8 cellular contexts compared by ENCODE assay signal in the genomic region with DNA sequence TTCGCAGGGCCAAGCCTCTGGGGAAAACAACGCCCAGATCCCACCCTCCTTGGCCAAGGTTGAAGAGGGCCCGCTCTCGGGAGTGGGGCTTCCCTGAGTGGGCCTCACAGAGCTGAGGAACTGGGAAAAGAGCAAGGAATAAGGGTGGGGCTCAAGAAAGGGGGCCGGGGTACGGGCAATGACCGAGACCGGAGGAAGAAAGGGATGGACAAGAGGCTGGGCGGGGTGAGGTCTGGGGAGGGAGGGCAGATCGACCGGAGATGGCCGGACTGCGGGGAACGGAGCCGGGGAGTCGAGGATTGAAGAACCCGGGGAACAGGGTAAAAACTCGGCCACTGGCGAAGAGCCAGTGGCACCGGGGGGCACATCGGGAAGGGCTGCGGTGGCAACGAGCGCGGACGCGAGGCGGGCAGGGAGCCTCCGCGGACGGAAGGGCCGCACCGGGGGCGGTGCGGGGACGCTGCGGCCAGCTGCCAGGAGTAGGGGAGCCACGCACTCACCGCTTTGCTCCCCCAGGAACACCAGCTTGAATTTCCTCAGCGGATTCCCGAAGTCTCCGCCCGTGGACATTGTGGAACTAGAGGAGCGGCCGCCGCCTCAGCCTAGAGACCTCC. TPM values are rescaled to one million over a fixed set of nuclear protein-coding genes. Genes with fewer than 3 reads are reported as not detected.
DNase-seq lines count a peak whose midpoint lies in the region; TF ChIP-seq lines count a peak whose summit lies in the region.

No MANE protein-coding gene starts in this region.

- H3K27me3 ChIP-seq in ascending aorta = no peaks in the 10 kb centered on the region

- intact Hi-C loops in ascending aorta (cut with DNase I) = loop anchor here (2.0 to 5.0 kb wide), 4 partner anchors 163 to 732 kb away; a partner anchor contains a TSS

- H3K36me3 ChIP-seq in ascending aorta = no peaks in the 10 kb centered on the region

- peak overlapping the region; percentile 88 to 98 for H3K4me3 ChIP-seq in ascending aorta
- H3K4me3 ChIP-seq in retinal pigment epithelial cell (ENCODE audit: low read length) = peak overlapping the region; percentile 98

- DNase-seq in GM03348 (ENCODE audit: low spot score) (peak; percentile 73), HCEC 1CT (peak; percentile 36), NCI-H2171 treated with DMSO at 0.1 percent for 48 hours (lab: John Stamatoyannopoulos, UW) (peak; percentile 22), ascending aorta (ENCODE audit: low spot score in 2 of 2) (peak in 1 of 2 donors; percentile 77), hypothalamus (lab: John Stamatoyannopoulos, UW) (peak in 40 of 51 donors; percentile 18 to 68 (median 38)), retinal pigment epithelial cell (ENCODE audit: low read depth) (no peak), SIG-M5 (lab: John Stamatoyannopoulos, UW) (no peak)
- no peak for DNase-seq in stimulated activated naive CD4-positive, alpha-beta T cell treated with Interleukin-2 at 50 U/mL for 16 hours (lab: John Stamatoyannopoulos, UW)

- TF ChIP-seq CTCF in ascending aorta (IDR thresholded peaks at IDR 0.05) = no peak
- no peak for TF ChIP-seq CTCF in retinal pigment epithelial cell (conservative IDR thresholded peaks at IDR 0.05; ENCODE audit: low read depth, low read length)

- H3K9me3 ChIP-seq in ascending aorta = no peaks in the 10 kb centered on the region

- peaks cover 0 to 17% of the 10 kb centered on the region in 2 donors for H3K4me1 ChIP-seq in ascending aorta

- H3K27ac ChIP-seq in ascending aorta = peak overlapping the region; percentile 97 to 99

RNA-seq across cellular contexts. Expression of a gene that starts 0.7 kb away (rescaled TPM):
- total RNA-seq in ascending aorta = 86.3 TPM

RNA-seq across cellular contexts. Expression of a gene that starts 27.5 kb away (rescaled TPM):
- total RNA-seq in ascending aorta = not detected

Comparison
In these comparisons a context has a peak if more than half of its experiments do, and no peak if none do; other contexts are left out.
1. DNase-seq: peak in GM03348 (single experiment), HCEC 1CT (single experiment), NCI-H2171 treated with DMSO at 0.1 percent for 48 hours (single experiment) and hypothalamus (40 of 51); none in retinal pigment epithelial cell (single experiment), stimulated activated naive CD4-positive, alpha-beta T cell treated with Interleukin-2 at 50 U/mL for 16 hours (single experiment) and SIG-M5 (single experiment).